Comparison of ENCODE assay signal across 8 cellular contexts in the genomic region with DNA sequence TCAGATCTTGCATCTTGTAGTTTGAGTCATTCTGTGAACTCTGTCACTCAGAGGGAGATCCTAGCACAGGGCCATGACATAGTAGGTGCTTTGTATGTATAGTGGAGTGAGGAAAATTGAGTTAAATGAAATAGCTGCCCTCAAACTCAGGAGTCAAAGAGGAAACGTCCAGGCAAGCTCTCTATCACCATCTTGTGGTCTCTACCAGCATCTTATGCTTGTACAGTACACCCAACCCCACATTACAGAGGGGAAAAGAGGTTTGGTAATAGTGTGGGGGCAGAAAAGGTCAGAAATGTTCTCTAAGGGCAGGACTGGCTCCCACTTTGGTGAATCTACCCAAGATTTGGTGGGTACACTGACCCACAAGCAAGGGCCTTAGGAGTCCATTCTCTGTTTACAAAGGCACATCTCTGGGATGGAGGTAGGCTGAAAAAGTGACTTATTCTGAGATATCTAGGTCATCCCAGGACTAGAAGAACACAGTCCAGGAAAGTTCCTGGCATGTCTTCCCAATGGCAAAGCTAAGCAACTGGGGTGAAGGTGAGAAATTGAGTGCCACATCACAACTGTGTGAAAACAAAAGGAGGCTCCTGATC.
DNase-seq lines count a peak whose midpoint lies in the region; ATAC-seq and TF ChIP-seq lines count a peak whose summit lies in the region.

No MANE protein-coding gene starts in this region.

- H3K27ac ChIP-seq in heart left ventricle (no peak overlapping the region), psoas muscle (no peak overlapping the region)

- no peak for ATAC-seq in heart left ventricle
- no peak for ATAC-seq in left ventricle myocardium superior
- no peak for ATAC-seq in psoas muscle

- H3K27me3 ChIP-seq in heart left ventricle (peaks cover 0 to 28% (median 0%) of the 10 kb centered on the region in 9 donors), psoas muscle (ENCODE audit: insufficient read depth in 3 of 3, low read length in 2 of 3) (no peaks in the 10 kb centered on the region)

- 0 to 3% (median 0%) methylated on average over 1 of the region's 1 CpG for WGBS in heart left ventricle, 4 donors
- WGBS in psoas muscle, 3 donors: 0 to 13% (median 3%) methylated on average over 1 of the region's 1 CpG

- no peak for TF ChIP-seq POLR2A in heart left ventricle (IDR thresholded peaks at IDR 0.05)

- H3K4me1 ChIP-seq in heart left ventricle: no peaks in the 10 kb centered on the region
- H3K4me1 ChIP-seq in psoas muscle: no peaks in the 10 kb centered on the region

- intact Hi-C loops in heart left ventricle (cut with DNase I) (loop anchor here in 3 of 10 donors (5.0 kb wide), 1 partner anchor 698 kb away; no protein-coding TSS in a partner anchor), left ventricle myocardium superior (cut with micrococcal nuclease) (no loop called here), psoas muscle (cut with DNase I) (no loop called here)

- H3K4me3 ChIP-seq in heart left ventricle: no peak overlapping the region
- no peak overlapping the region for H3K4me3 ChIP-seq in Jurkat, Clone E6-1 (ENCODE audit: low read length)
- H3K4me3 ChIP-seq in psoas muscle: no peak overlapping the region

- no peaks in the 10 kb centered on the region for H3K9me3 ChIP-seq in heart left ventricle
- no peaks in the 10 kb centered on the region for H3K9me3 ChIP-seq in psoas muscle

- TF ChIP-seq CTCF in heart left ventricle (IDR thresholded peaks at IDR 0.05) (peak in 8 of 12 donors; percentile 9 to 46 (median 18)), psoas muscle (IDR thresholded peaks at IDR 0.05) (peak; percentile 31)

- H3K36me3 ChIP-seq in heart left ventricle (no peaks in the 10 kb centered on the region), psoas muscle (ENCODE audit: insufficient read depth in 1 of 2, low read depth in 1 of 2) (no peaks in the 10 kb centered on the region)

- no peak for DNase-seq in heart left ventricle
- no peak for DNase-seq in left ventricle myocardium superior
- peak; percentile 0 for DNase-seq in Jurkat, Clone E6-1 (ENCODE audit: low read depth, low spot score)
- peak; percentile 12 for DNase-seq in astrocyte of the hippocampus (ENCODE audit: low read depth, low spot score)
- no peak for DNase-seq in psoas muscle
- DNase-seq in Ammon's horn (ENCODE audit: low spot score): no peak
- DNase-seq in stimulated activated CD4-positive, alpha-beta T cell treated with anti-CD3 and anti-CD28 coated beads, Interleukin-15, amount 100 ng/mL, for 24 hours: no peak
- no peak for DNase-seq in NCI-H1930 (lab: John Stamatoyannopoulos, UW)

Comparison
In these comparisons a context has a peak if more than half of its experiments do, and no peak if none do; other contexts are left out.
1. DNase-seq: peak in Jurkat, Clone E6-1 (single experiment) and astrocyte of the hippocampus (single experiment); none in heart left ventricle (0 of 5), left ventricle myocardium superior (single experiment), psoas muscle (0 of 2), Ammon's horn (single experiment), stimulated activated CD4-positive, alpha-beta T cell treated with anti-CD3 and anti-CD28 coated beads, Interleukin-15, amount 100 ng/mL, for 24 hours (single experiment) and NCI-H1930 (0 of 2).